In the genomic region with DNA sequence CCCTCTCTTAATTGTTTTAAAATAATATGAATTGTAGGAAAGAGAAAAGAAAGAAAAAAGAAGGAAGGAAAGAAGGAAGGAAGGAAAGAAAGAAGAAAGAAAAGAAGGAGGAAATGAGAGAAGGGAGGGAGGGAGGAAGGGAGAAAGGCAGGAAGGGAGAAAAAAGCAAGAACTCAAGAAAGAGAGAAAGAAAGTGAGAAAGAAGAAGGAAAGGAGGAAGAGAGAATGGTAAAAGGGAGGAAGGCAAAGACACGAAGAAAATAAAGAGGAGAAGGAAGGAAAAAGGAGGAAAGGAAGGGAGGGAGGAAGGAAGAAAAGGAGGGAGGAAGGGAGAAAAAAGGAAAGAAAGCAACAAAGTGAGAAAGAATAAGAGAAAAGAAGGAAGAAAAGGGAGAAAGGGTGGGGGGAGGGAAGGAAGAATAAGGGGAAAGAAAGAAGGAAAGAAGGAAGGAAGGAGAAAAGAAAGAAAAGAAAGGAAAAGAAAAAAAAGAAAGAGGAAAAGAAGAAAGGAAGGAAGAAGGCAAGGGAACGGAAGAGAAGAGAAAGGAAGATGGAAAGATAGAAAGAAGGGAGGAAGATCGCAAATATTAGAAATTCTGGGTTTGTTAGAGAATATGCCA, we compare ENCODE assay signal across 5 cellular contexts.
DNase-seq lines count a peak whose midpoint lies in the region; ATAC-seq, FAIRE-seq and TF ChIP-seq lines count a peak whose summit lies in the region.
"Not testable (repeated sequence)": the region's sequence is repeated elsewhere in the genome, so short reads cannot be mapped to it uniquely, and the experiment has no call there.

No MANE protein-coding gene starts in this region.

- not testable (repeated sequence) for H3K9me3 ChIP-seq in CD8-positive, alpha-beta T cell (ENCODE audit: low read length)
- peaks cover 86% of the 10 kb centered on the region for H3K9me3 ChIP-seq in HepG2 (ENCODE audit: low read length)

- not testable (repeated sequence) for H3K9ac ChIP-seq in HepG2 (ENCODE audit: insufficient read depth, low read depth, low read length)

- not testable (repeated sequence) for H3K36me3 ChIP-seq in CD8-positive, alpha-beta T cell (ENCODE audit: insufficient read depth, low read length); HepG2 (replicated peaks in 1 of 2; ENCODE audit: control insufficient read depth in 1 of 2, insufficient read depth in 2 of 2, low read length in 2 of 2)

- BruUV-seq in HepG2 (replicated peaks; lab: Mats Ljungman, UMichigan), result not testable (repeated sequence)

- not testable (repeated sequence) for H4K20me1 ChIP-seq in HepG2 (ENCODE audit: insufficient read depth, low read length)

- not testable (repeated sequence) for FAIRE-seq in HepG2 (lab: Jason Lieb, UNC)

- CTCF ChIA-PET in CD8-positive, alpha-beta T cell (lab: Charles Lee); WTC11 (lab: Charles Lee); activated CD8-positive, alpha-beta T cell treated with anti-CD3 and anti-CD28 coated beads for 36 hours (lab: Charles Lee); HepG2 (lab: Yijun Ruan, JAX; ENCODE audit: low intra/inter-chr PET ratio, low total read pairs): not testable (repeated sequence)

- not testable (repeated sequence) for ATAC-seq in CD8-positive, alpha-beta T cell; WTC11; activated CD8-positive, alpha-beta T cell treated with anti-CD3 and anti-CD28 coated beads for 36 hours; HepG2

- not testable (repeated sequence) for H3K79me2 ChIP-seq in HepG2 (ENCODE audit: insufficient read depth, low read length)

- not testable (repeated sequence) for TF ChIP-seq CTCF in 22Rv1 (IDR thresholded peaks at IDR 0.05); WTC11 (IDR thresholded peaks at IDR 0.05); HepG2 (CRISPR knock-in tag; IDR thresholded peaks at IDR 0.05)
- TF ChIP-seq CTCF in CD8-positive, alpha-beta T cell (IDR thresholded peaks at IDR 0.05), result peak; percentile 20
- peak; percentile 15 for TF ChIP-seq CTCF in activated CD8-positive, alpha-beta T cell treated with anti-CD3 and anti-CD28 coated beads for 36 hours (IDR thresholded peaks at IDR 0.05)

- TF ChIP-seq EP300 in HepG2 (IDR thresholded peaks at IDR 0.05; ENCODE audit: low read depth in 2 of 2, low read length in 2 of 2); HepG2 (CRISPR knock-in tag; IDR thresholded peaks at IDR 0.05; ENCODE audit: borderline replicate concordance): not testable (repeated sequence)

- H3K36me3 Mint-ChIP-seq in CD8-positive, alpha-beta T cell; activated CD8-positive, alpha-beta T cell treated with anti-CD3 and anti-CD28 coated beads for 36 hours (ENCODE audit: low read depth): not testable (repeated sequence)
- peaks cover 16% of the 10 kb centered on the region for H3K36me3 Mint-ChIP-seq in WTC11

- H3K4me2 ChIP-seq in HepG2 (ENCODE audit: low read depth, low read length), result not testable (repeated sequence)

- H3K9me3 Mint-ChIP-seq in CD8-positive, alpha-beta T cell; activated CD8-positive, alpha-beta T cell treated with anti-CD3 and anti-CD28 coated beads for 36 hours: not testable (repeated sequence)
- peaks cover 15% of the 10 kb centered on the region for H3K9me3 Mint-ChIP-seq in WTC11

- H3K4me3 Mint-ChIP-seq in CD8-positive, alpha-beta T cell; WTC11; activated CD8-positive, alpha-beta T cell treated with anti-CD3 and anti-CD28 coated beads for 36 hours: not testable (repeated sequence)

- TF ChIP-seq POLR2A in HepG2 (IDR thresholded peaks at IDR 0.05; ENCODE audit: insufficient read depth in 1 of 2, low read depth in 2 of 2, low read length in 2 of 2), result not testable (repeated sequence)

- TF ChIP-seq RAD21 in HepG2 (CRISPR knock-in tag; IDR thresholded peaks at IDR 0.05), result not testable (repeated sequence)

- H2AFZ ChIP-seq in HepG2 (ENCODE audit: low read length), result not testable (repeated sequence)

- not testable (repeated sequence) for H3K4me1 ChIP-seq in CD8-positive, alpha-beta T cell (ENCODE audit: insufficient read depth, low read length); HepG2 (ENCODE audit: insufficient read depth, low read length)

- H3K27ac Mint-ChIP-seq in CD8-positive, alpha-beta T cell; WTC11; activated CD8-positive, alpha-beta T cell treated with anti-CD3 and anti-CD28 coated beads for 36 hours: not testable (repeated sequence)

- H3K27me3 ChIP-seq in CD8-positive, alpha-beta T cell (ENCODE audit: insufficient read depth, low read length); HepG2 (ENCODE audit: control insufficient read depth in 1 of 2, insufficient read depth in 2 of 2, low read length in 2 of 2): not testable (repeated sequence)

- in situ Hi-C loops in HepG2 (cut with HindIII; ENCODE audit: extremely low pct_ligation_motif_present, low pct_unique_long_range_greater_than_20kb), result not testable (repeated sequence)

- H3K27ac ChIP-seq in 22Rv1, result peak overlapping the region; percentile 3; the same call in 1 of the 2 replicates
- H3K27ac ChIP-seq in CD8-positive, alpha-beta T cell (ENCODE audit: low read depth, low read length); HepG2 (ENCODE audit: extremely low read length, insufficient read depth, low read length): not testable (repeated sequence)

- H3K27me3 Mint-ChIP-seq in CD8-positive, alpha-beta T cell (ENCODE audit: low read depth); WTC11 (ENCODE audit: low read depth); activated CD8-positive, alpha-beta T cell treated with anti-CD3 and anti-CD28 coated beads for 36 hours: not testable (repeated sequence)

- WGBS in HepG2 (ENCODE audit: low lambda C conversion rate), result 15% methylated on average over 3 of the region's 3 CpGs

- H3K4me3 ChIP-seq in CD8-positive, alpha-beta T cell (ENCODE audit: low read depth, low read length); HepG2 (replicated peaks in 1 of 3; ENCODE audit: insufficient read depth in 1 of 3, low read depth in 2 of 3, low read length in 3 of 3): not testable (repeated sequence)

- POLR2A ChIA-PET in CD8-positive, alpha-beta T cell (lab: Charles Lee); WTC11 (lab: Charles Lee); activated CD8-positive, alpha-beta T cell treated with anti-CD3 and anti-CD28 coated beads for 36 hours (lab: Charles Lee); HepG2 (lab: Yijun Ruan, JAX): not testable (repeated sequence)

- not testable (repeated sequence) for DNase-seq in CD8-positive, alpha-beta T cell; WTC11 (ENCODE audit: low spot score); activated CD8-positive, alpha-beta T cell treated with anti-CD3 and anti-CD28 coated beads for 36 hours; HepG2 (ENCODE audit: low spot score)

- not testable (repeated sequence) for H3K4me1 Mint-ChIP-seq in CD8-positive, alpha-beta T cell (ENCODE audit: low read depth); WTC11; activated CD8-positive, alpha-beta T cell treated with anti-CD3 and anti-CD28 coated beads for 36 hours (ENCODE audit: low read depth)

- intact Hi-C loops in CD8-positive, alpha-beta T cell (cut with DNase I, micrococcal nuclease); activated CD8-positive, alpha-beta T cell treated with anti-CD3 and anti-CD28 coated beads for 36 hours (cut with micrococcal nuclease); HepG2 (cut with micrococcal nuclease; ENCODE audit: unreplicated experiment): not testable (repeated sequence)

TF ChIP-seq in WTC11, 78 proteins besides CTCF, POLR2A, EP300 and RAD21:
- TF ChIP-seq, protein P1, sequence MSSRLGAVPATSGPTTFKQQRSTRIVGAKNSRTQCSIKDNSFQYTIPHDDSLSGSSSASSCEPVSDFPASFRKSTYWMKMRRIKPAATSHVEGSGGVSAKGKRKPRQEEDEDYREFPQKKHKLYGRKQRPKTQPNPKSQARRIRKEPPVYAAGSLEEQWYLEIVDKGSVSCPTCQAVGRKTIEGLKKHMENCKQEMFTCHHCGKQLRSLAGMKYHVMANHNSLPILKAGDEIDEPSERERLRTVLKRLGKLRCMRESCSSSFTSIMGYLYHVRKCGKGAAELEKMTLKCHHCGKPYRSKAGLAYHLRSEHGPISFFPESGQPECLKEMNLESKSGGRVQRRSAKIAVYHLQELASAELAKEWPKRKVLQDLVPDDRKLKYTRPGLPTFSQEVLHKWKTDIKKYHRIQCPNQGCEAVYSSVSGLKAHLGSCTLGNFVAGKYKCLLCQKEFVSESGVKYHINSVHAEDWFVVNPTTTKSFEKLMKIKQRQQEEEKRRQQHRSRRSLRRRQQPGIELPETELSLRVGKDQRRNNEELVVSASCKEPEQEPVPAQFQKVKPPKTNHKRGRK (CRISPR knock-in tag; IDR thresholded peaks at IDR 0.05; ENCODE audit: borderline replicate concordance), result 0 out of 2 replicates have a peak, but pooled peaks have one; percentile 61
TF ChIP-seq in WTC11: peak in this region for 1; not testable (repeated sequence) for 77.

TF ChIP-seq in HepG2, 621 proteins besides CTCF, POLR2A, EP300 and RAD21 (continues in another document):
- TF ChIP-seq PHB2 (IDR thresholded peaks at IDR 0.05; ENCODE audit: partially characterized antibody), result peak; percentile 38
- TF ChIP-seq FOXA1 (IDR thresholded peaks at IDR 0.05), result 0 out of 2 replicates have a peak, but pooled peaks have one; percentile 35
- TF ChIP-seq FOXA1 (CRISPR knock-in tag; IDR thresholded peaks at IDR 0.05); NONO (CRISPR knock-in tag; conservative IDR thresholded peaks at IDR 0.05): not testable (repeated sequence)
- 0 out of 2 replicates have a peak, but pooled peaks have one; percentile 67 for TF ChIP-seq IKZF1 (IDR thresholded peaks at IDR 0.05)
- peak; percentile 95; the same call in 1 of the 2 replicates for TF ChIP-seq NONO (IDR thresholded peaks at IDR 0.05)
